ENCODE assay signal across 12 cellular contexts in genomic region chr1:241600496-241600901, GRCh38. TPM values are rescaled to one million over a fixed set of nuclear protein-coding genes. Genes with fewer than 3 reads are reported as not detected.
DNase-seq lines count a peak whose midpoint lies in the region; ATAC-seq and TF ChIP-seq lines count a peak whose summit lies in the region.
"Had no signal": no experiment of that assay in that cellular context is flagged by ENCODE, and none has a peak within 500 bp of the region (broad histone marks: within the 10 kb centered on the region; RNA-seq: fewer than 3 reads in every experiment).

No MANE protein-coding gene starts in this region.

- H3K4me1 ChIP-seq in OCI-LY7 (ENCODE audit: insufficient read depth, low read length, poor library complexity, severe bottlenecking) (peaks cover 25% of the 10 kb centered on the region), stomach (no peaks in the 10 kb centered on the region)
- H3K4me1 ChIP-seq: upper lobe of right lung had no signal

- TF ChIP-seq POLR2A in stomach (IDR thresholded peaks at IDR 0.05) = no peak

- H2AFZ ChIP-seq in OCI-LY7 (ENCODE audit: low read length) = no peak overlapping the region

- ATAC-seq in GM19023 (IDR thresholded peaks at IDR 0.05; ENCODE audit: unreplicated experiment) = peak; percentile 82
- ATAC-seq in HG02938 (IDR thresholded peaks at IDR 0.05; ENCODE audit: unreplicated experiment) = peak; percentile 83
- ATAC-seq: upper lobe of right lung had no signal

- H4K20me1 ChIP-seq in OCI-LY7 (ENCODE audit: insufficient read depth, low read length) = no peaks in the 10 kb centered on the region

- TF ChIP-seq CTCF in AG09309 (IDR thresholded peaks at IDR 0.05; ENCODE audit: control insufficient read depth, insufficient read depth, low read depth, low read length, missing control alignments) = no peak
- TF ChIP-seq CTCF in OCI-LY7 (conservative IDR thresholded peaks at IDR 0.05; ENCODE audit: low read length) = no peak
- TF ChIP-seq CTCF in stomach (IDR thresholded peaks at IDR 0.05) = no peak

- intact Hi-C loops in OCI-LY7 (cut with micrococcal nuclease; ENCODE audit: unreplicated experiment) = loop anchor here (2.0 kb wide), 1 partner anchor 70 kb away; no protein-coding TSS in a partner anchor
- intact Hi-C loops in stomach (cut with DNase I; ENCODE audit: low total_unique reads) = loop anchor here (10.0 kb wide), 2 partner anchors 234 to 404 kb away; no protein-coding TSS in a partner anchor

- DNase-seq in AG09309 (ENCODE audit: low read depth) = peak; percentile 43
- peak; percentile 10 for DNase-seq in OCI-LY7 (ENCODE audit: low spot score)
- DNase-seq in stomach = no peak
- no peak for DNase-seq in cerebellar cortex (ENCODE audit: low spot score)
- no peak for DNase-seq in stimulated activated CD4-positive, alpha-beta T cell treated with anti-CD3 and anti-CD28 coated beads, Interleukin-1b, Interleukin-23, amount 100 ng/mL, for 48 hours
- DNase-seq in cerebellum (ENCODE audit: low spot score) = no peak
- DNase-seq: foreskin melanocyte, NCI-H1694 treated with DMSO at 0.1 percent for 48 hours, ovary, upper lobe of right lung had no signal

- no TSS peak for BruUV-seq in OCI-LY7 (replicated peaks; lab: Mats Ljungman, UMichigan)

- H3K27ac ChIP-seq in OCI-LY7 (ENCODE audit: low read depth, low read length, poor library complexity, severe bottlenecking) (no peak overlapping the region), stomach (no peak overlapping the region)
- H3K27ac ChIP-seq: ovary, upper lobe of right lung had no signal

- CTCF ChIA-PET in OCI-LY7 (lab: Charles Lee; ENCODE audit: unreplicated experiment) = no interaction called here

- no peak overlapping the region for H3K4me2 ChIP-seq in OCI-LY7 (ENCODE audit: low read length)

- H3K9me3 ChIP-seq in OCI-LY7 (ENCODE audit: low read length) (no peaks in the 10 kb centered on the region), stomach (no peaks in the 10 kb centered on the region)
- H3K9me3 ChIP-seq: ovary, upper lobe of right lung had no signal

- no peaks in the 10 kb centered on the region for H3K27me3 ChIP-seq in stomach
- H3K27me3 ChIP-seq: ovary, upper lobe of right lung had no signal

- POLR2A ChIA-PET in OCI-LY7 (lab: Charles Lee) = interaction anchor here (0.6 to 0.8 kb wide), 2 partner anchors 257 to 542 kb away, joined by 3 to 4 read pairs; no protein-coding TSS in a partner anchor

- H3K79me2 ChIP-seq in OCI-LY7 (ENCODE audit: insufficient read depth, low read depth, low read length) = no peaks in the 10 kb centered on the region

- TF ChIP-seq EP300 in stomach (IDR thresholded peaks at IDR 0.05) = no peak

- H3K4me3 ChIP-seq in AG09309 (ENCODE audit: control insufficient read depth, low read depth, low read length) = no peak overlapping the region
- no peak overlapping the region for H3K4me3 ChIP-seq in OCI-LY7 (ENCODE audit: low read depth, low read length, poor library complexity, severe bottlenecking)
- H3K4me3 ChIP-seq in stomach = no peak overlapping the region
- H3K4me3 ChIP-seq: ovary, upper lobe of right lung had no signal

- H3K9me2 ChIP-seq in OCI-LY7 (ENCODE audit: insufficient read depth, low read length) = no peaks in the 10 kb centered on the region

- no peaks in the 10 kb centered on the region for H3K36me3 ChIP-seq in OCI-LY7 (ENCODE audit: insufficient read depth, low read length)
- H3K36me3 ChIP-seq in stomach = peaks cover 0 to 12% (median 6%) of the 10 kb centered on the region in 4 donors
- H3K36me3 ChIP-seq: ovary, upper lobe of right lung had no signal

- WGBS in stomach, 5 donors = 59 to 75% (median 67%) methylated on average over 2 of the region's 2 CpGs

RNA-seq across cellular contexts. Expression of gene CHML, which starts 39.7 kb away (rescaled TPM):
- 19.2 and 22.6 TPM in 2 replicates for total RNA-seq in OCI-LY7 (2014; rRNA removed; shearing (Covaris generic))
- 10.7 and 10.8 TPM in 2 replicates for total RNA-seq in OCI-LY7 (2022)
- 10 to 100 TPM in 2 of 5 donors, 1 to 10 TPM in 3; 2.3 to 26.4 (median 5.5) TPM for total RNA-seq in stomach
- polyA plus RNA-seq in stomach = 1 to 10 TPM; 1.1 to 1.7 (median 1.7) TPM
- total RNA-seq in cerebellum = 59.8 TPM

RNA-seq across cellular contexts. Expression of gene OPN3, which starts 39.7 kb away (rescaled TPM):
- total RNA-seq in OCI-LY7 (2014; rRNA removed; shearing (Covaris generic)) = 18.9 and 19.8 TPM in 2 replicates
- total RNA-seq in OCI-LY7 (2022) (10.7 and 14.3 TPM in 2 replicates), stomach (10 to 100 TPM in 1 of 5 donors, 1 to 10 TPM in 3, not detected in 1; 1.8 to 11.7 (median 7.6) TPM), cerebellum (10.2 TPM)
- polyA plus RNA-seq in stomach = 10 to 100 TPM in 1 of 3 donors, 1 to 10 TPM in 2; 5.8 to 15.1 (median 8.1) TPM

RNA-seq across cellular contexts. Expression of gene WDR64, which starts 51.6 kb away (rescaled TPM):
- not detected in 2 replicates for total RNA-seq in OCI-LY7 (2014; rRNA removed; shearing (Covaris generic))
- total RNA-seq in OCI-LY7 (2022) (not detected in 2 replicates), stomach (not detected), cerebellum (not detected)
- polyA plus RNA-seq in stomach = under 1 TPM in 1 of 3 donors, not detected in 2; 0.61 TPM
- total RNA-seq: upper lobe of right lung had no signal

Comparison
In these comparisons a context has a peak if more than half of its experiments do, and no peak if none do; other contexts are left out.
1. DNase-seq: peak in AG09309 (single experiment) and OCI-LY7 (single experiment); none in stomach (single experiment), cerebellar cortex (single experiment), stimulated activated CD4-positive, alpha-beta T cell treated with anti-CD3 and anti-CD28 coated beads, Interleukin-1b, Interleukin-23, amount 100 ng/mL, for 48 hours (single experiment) and cerebellum (single experiment).